In genomic region chr22:21457023-21457787, GRCh38 we compare ENCODE assay signal across 1 cellular context.
TF ChIP-seq lines count a peak whose summit lies in the region.

No MANE protein-coding gene starts in this region.

TF ChIP-seq in HepG2, 621 proteins besides CTCF, POLR2A, EP300 and RAD21 (continues in another document):
- 0 out of 2 replicates have a peak, but pooled peaks have one; percentile 62 for TF ChIP-seq ZNF891 (CRISPR knock-in tag; IDR thresholded peaks at IDR 0.05)
- TF ChIP-seq ARID2 (CRISPR knock-in tag; IDR thresholded peaks at IDR 0.05; ENCODE audit: borderline replicate concordance) = 0 out of 2 replicates have a peak, but pooled peaks have one; percentile 20
- TF ChIP-seq, protein P1, sequence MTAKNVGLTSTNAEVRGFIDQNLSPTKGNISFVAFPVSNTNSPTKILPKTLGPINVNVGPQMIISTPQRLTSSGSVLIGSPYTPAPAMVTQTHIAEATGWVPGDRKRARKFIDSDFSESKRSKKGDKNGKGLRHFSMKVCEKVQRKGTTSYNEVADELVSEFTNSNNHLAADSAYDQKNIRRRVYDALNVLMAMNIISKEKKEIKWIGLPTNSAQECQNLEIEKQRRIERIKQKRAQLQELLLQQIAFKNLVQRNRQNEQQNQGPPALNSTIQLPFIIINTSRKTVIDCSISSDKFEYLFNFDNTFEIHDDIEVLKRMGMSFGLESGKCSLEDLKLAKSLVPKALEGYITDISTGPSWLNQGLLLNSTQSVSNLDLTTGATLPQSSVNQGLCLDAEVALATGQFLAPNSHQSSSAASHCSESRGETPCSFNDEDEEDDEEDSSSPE (CRISPR knock-in tag; IDR thresholded peaks at IDR 0.05) = 0 out of 2 replicates have a peak, but pooled peaks have one; percentile 17
- TF ChIP-seq, protein P2, sequence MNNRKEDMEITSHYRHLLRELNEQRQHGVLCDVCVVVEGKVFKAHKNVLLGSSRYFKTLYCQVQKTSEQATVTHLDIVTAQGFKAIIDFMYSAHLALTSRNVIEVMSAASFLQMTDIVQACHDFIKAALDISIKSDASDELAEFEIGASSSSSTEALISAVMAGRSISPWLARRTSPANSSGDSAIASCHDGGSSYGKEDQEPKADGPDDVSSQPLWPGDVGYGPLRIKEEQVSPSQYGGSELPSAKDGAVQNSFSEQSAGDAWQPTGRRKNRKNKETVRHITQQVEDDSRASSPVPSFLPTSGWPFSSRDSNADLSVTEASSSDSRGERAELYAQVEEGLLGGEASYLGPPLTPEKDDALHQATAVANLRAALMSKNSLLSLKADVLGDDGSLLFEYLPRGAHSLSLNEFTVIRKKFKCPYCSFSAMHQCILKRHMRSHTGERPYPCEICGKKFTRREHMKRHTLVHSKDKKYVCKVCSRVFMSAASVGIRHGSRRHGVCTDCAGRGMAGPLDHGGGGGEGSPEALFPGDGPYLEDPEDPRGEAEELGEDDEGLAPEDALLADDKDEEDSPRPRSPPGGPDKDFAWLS (CRISPR knock-in tag; IDR thresholded peaks at IDR 0.05; ENCODE audit: borderline replicate concordance) = no peak
- no peak for TF ChIP-seq ZNF556 (CRISPR knock-in tag; IDR thresholded peaks at IDR 0.05; ENCODE audit: borderline replicate concordance)
- 0 out of 2 replicates have a peak, but pooled peaks have one; percentile 33 for TF ChIP-seq CSRNP1 (CRISPR knock-in tag; IDR thresholded peaks at IDR 0.05)
- no peak for TF ChIP-seq ZBTB8A (CRISPR knock-in tag; IDR thresholded peaks at IDR 0.05; ENCODE audit: borderline replicate concordance, low read depth)
- no peak for TF ChIP-seq ZKSCAN5 (CRISPR knock-in tag; IDR thresholded peaks at IDR 0.05)
- TF ChIP-seq, protein P3, sequence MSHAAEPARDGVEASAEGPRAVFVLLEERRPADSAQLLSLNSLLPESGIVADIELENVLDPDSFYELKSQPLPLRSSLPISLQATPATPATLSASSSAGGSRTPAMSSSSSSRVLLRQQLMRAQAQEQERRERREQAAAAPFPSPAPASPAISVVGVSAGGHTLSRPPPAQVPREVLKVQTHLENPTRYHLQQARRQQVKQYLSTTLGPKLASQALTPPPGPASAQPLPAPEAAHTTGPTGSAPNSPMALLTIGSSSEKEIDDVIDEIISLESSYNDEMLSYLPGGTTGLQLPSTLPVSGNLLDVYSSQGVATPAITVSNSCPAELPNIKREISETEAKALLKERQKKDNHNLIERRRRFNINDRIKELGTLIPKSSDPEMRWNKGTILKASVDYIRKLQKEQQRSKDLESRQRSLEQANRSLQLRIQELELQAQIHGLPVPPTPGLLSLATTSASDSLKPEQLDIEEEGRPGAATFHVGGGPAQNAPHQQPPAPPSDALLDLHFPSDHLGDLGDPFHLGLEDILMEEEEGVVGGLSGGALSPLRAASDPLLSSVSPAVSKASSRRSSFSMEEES (CRISPR knock-in tag; IDR thresholded peaks at IDR 0.05) = no peak
- TF ChIP-seq ZNF160 (CRISPR knock-in tag; IDR thresholded peaks at IDR 0.05) = no peak
- TF ChIP-seq ZNF616 (CRISPR knock-in tag; IDR thresholded peaks at IDR 0.05; ENCODE audit: low read depth) = no peak
- TF ChIP-seq, protein P4, sequence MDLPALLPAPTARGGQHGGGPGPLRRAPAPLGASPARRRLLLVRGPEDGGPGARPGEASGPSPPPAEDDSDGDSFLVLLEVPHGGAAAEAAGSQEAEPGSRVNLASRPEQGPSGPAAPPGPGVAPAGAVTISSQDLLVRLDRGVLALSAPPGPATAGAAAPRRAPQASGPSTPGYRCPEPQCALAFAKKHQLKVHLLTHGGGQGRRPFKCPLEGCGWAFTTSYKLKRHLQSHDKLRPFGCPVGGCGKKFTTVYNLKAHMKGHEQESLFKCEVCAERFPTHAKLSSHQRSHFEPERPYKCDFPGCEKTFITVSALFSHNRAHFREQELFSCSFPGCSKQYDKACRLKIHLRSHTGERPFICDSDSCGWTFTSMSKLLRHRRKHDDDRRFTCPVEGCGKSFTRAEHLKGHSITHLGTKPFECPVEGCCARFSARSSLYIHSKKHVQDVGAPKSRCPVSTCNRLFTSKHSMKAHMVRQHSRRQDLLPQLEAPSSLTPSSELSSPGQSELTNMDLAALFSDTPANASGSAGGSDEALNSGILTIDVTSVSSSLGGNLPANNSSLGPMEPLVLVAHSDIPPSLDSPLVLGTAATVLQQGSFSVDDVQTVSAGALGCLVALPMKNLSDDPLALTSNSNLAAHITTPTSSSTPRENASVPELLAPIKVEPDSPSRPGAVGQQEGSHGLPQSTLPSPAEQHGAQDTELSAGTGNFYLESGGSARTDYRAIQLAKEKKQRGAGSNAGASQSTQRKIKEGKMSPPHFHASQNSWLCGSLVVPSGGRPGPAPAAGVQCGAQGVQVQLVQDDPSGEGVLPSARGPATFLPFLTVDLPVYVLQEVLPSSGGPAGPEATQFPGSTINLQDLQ (CRISPR knock-in tag; IDR thresholded peaks at IDR 0.05) = no peak
- TF ChIP-seq NFKB2 (CRISPR knock-in tag; IDR thresholded peaks at IDR 0.05; ENCODE audit: borderline replicate concordance) = peak; percentile 47; the same call in 1 of the 2 replicates
- no peak for TF ChIP-seq ZNF383 (CRISPR knock-in tag; IDR thresholded peaks at IDR 0.05; ENCODE audit: borderline replicate concordance)
- TF ChIP-seq, protein P5, sequence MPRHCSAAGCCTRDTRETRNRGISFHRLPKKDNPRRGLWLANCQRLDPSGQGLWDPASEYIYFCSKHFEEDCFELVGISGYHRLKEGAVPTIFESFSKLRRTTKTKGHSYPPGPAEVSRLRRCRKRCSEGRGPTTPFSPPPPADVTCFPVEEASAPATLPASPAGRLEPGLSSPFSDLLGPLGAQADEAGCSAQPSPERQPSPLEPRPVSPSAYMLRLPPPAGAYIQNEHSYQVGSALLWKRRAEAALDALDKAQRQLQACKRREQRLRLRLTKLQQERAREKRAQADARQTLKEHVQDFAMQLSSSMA (CRISPR knock-in tag; IDR thresholded peaks at IDR 0.05) = no peak
- TF ChIP-seq DMTF1 (CRISPR knock-in tag; IDR thresholded peaks at IDR 0.05) = no peak
- TF ChIP-seq JARID2 (CRISPR knock-in tag; IDR thresholded peaks at IDR 0.05; ENCODE audit: insufficient replicate concordance) = no peak
- TF ChIP-seq ZNF547 (CRISPR knock-in tag; IDR thresholded peaks at IDR 0.05) = no peak
- no peak for TF ChIP-seq ZNF230 (CRISPR knock-in tag; IDR thresholded peaks at IDR 0.05)
- peak; percentile 96 for TF ChIP-seq JUNB (CRISPR knock-in tag; IDR thresholded peaks at IDR 0.05; ENCODE audit: borderline replicate concordance)
- TF ChIP-seq ATF7-NPFF (CRISPR knock-in tag; IDR thresholded peaks at IDR 0.05; ENCODE audit: low read depth) = no peak
- TF ChIP-seq ARHGAP35 (CRISPR knock-in tag; IDR thresholded peaks at IDR 0.05; ENCODE audit: borderline replicate concordance) = no peak
- no peak for TF ChIP-seq DNMT3B (CRISPR knock-in tag; conservative IDR thresholded peaks at IDR 0.05)
- TF ChIP-seq FOXC1 (CRISPR knock-in tag; IDR thresholded peaks at IDR 0.05; ENCODE audit: borderline replicate concordance) = no peak; the same call in 1 of the 2 replicates
- TF ChIP-seq NR2F6 (IDR thresholded peaks at IDR 0.05) = no peak; the same call in 1 of the 2 replicates
- TF ChIP-seq NR2F6 (CRISPR knock-in tag; IDR thresholded peaks at IDR 0.05) = peak; percentile 27; the same call in 1 of the 2 replicates
- TF ChIP-seq ZSCAN29 (CRISPR knock-in tag; conservative IDR thresholded peaks at IDR 0.05) = no peak
- peak; percentile 56; the same call in 1 of the 2 replicates for TF ChIP-seq ZNF607 (CRISPR knock-in tag; IDR thresholded peaks at IDR 0.05; ENCODE audit: borderline replicate concordance)
- no peak for TF ChIP-seq MTF2 (CRISPR knock-in tag; IDR thresholded peaks at IDR 0.05; ENCODE audit: borderline replicate concordance)
- TF ChIP-seq ATRX (CRISPR knock-in tag; IDR thresholded peaks at IDR 0.05; ENCODE audit: borderline replicate concordance) = no peak
- no peak for TF ChIP-seq E2F1 (CRISPR knock-in tag; IDR thresholded peaks at IDR 0.05)
- peak; percentile 79; the same call in 1 of the 2 replicates for TF ChIP-seq ZNF501 (CRISPR knock-in tag; IDR thresholded peaks at IDR 0.05)
- TF ChIP-seq ZSCAN21 (CRISPR knock-in tag; IDR thresholded peaks at IDR 0.05; ENCODE audit: borderline replicate concordance) = peak; percentile 34; the same call in 1 of the 2 replicates
- peak; percentile 31; the same call in 1 of the 2 replicates for TF ChIP-seq SIN3A (IDR thresholded peaks at IDR 0.05; ENCODE audit: borderline replicate concordance, low read depth, low read length)
- TF ChIP-seq SETDB1 (CRISPR knock-in tag; IDR thresholded peaks at IDR 0.05; ENCODE audit: borderline replicate concordance) = no peak
- TF ChIP-seq, protein P6, sequence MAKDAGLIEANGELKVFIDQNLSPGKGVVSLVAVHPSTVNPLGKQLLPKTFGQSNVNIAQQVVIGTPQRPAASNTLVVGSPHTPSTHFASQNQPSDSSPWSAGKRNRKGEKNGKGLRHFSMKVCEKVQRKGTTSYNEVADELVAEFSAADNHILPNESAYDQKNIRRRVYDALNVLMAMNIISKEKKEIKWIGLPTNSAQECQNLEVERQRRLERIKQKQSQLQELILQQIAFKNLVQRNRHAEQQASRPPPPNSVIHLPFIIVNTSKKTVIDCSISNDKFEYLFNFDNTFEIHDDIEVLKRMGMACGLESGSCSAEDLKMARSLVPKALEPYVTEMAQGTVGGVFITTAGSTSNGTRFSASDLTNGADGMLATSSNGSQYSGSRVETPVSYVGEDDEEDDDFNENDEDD (CRISPR knock-in tag; IDR thresholded peaks at IDR 0.05; ENCODE audit: borderline replicate concordance) = peak; percentile 22; the same call in 1 of the 2 replicates
- TF ChIP-seq, protein P7, sequence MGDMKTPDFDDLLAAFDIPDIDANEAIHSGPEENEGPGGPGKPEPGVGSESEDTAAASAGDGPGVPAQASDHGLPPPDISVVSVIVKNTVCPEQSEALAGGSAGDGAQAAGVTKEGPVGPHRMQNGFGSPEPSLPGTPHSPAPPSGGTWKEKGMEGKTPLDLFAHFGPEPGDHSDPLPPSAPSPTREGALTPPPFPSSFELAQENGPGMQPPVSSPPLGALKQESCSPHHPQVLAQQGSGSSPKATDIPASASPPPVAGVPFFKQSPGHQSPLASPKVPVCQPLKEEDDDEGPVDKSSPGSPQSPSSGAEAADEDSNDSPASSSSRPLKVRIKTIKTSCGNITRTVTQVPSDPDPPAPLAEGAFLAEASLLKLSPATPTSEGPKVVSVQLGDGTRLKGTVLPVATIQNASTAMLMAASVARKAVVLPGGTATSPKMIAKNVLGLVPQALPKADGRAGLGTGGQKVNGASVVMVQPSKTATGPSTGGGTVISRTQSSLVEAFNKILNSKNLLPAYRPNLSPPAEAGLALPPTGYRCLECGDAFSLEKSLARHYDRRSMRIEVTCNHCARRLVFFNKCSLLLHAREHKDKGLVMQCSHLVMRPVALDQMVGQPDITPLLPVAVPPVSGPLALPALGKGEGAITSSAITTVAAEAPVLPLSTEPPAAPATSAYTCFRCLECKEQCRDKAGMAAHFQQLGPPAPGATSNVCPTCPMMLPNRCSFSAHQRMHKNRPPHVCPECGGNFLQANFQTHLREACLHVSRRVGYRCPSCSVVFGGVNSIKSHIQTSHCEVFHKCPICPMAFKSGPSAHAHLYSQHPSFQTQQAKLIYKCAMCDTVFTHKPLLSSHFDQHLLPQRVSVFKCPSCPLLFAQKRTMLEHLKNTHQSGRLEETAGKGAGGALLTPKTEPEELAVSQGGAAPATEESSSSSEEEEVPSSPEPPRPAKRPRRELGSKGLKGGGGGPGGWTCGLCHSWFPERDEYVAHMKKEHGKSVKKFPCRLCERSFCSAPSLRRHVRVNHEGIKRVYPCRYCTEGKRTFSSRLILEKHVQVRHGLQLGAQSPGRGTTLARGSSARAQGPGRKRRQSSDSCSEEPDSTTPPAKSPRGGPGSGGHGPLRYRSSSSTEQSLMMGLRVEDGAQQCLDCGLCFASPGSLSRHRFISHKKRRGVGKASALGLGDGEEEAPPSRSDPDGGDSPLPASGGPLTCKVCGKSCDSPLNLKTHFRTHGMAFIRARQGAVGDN (CRISPR knock-in tag; IDR thresholded peaks at IDR 0.05) = peak; percentile 83
- TF ChIP-seq ZNF460 (CRISPR knock-in tag; IDR thresholded peaks at IDR 0.05; ENCODE audit: borderline replicate concordance) = no peak
